In genomic region chr19:33208371-33208770, GRCh38 we compare ENCODE assay signal across 26 cellular contexts. TPM values are rescaled to one million over a fixed set of nuclear protein-coding genes. Genes with fewer than 3 reads are reported as not detected.
"Had no signal": no experiment of that assay in that cellular context is flagged by ENCODE, and none has a peak within 500 bp of the region (broad histone marks: within the 10 kb centered on the region; RNA-seq: fewer than 3 reads in every experiment).

No MANE protein-coding gene starts in this region.

- H3K9me3 ChIP-seq: adrenal gland, lower lobe of right lung had no signal

- H3K4me1 ChIP-seq: adrenal gland, lower lobe of right lung had no signal

- DNase-seq: activated CD4-positive, alpha-beta T cell treated with anti-CD3 and anti-CD28 coated beads, Interleukin-2, amount 50 U/mL, for 4 hours; activated CD8-positive, alpha-beta memory T cell treated with anti-CD3 and anti-CD28 coated beads for 24 hours; activated CD8-positive, alpha-beta memory T cell treated with anti-CD3 and anti-CD28 coated beads, Interleukin-2, amount 50 U/mL, for 4 hours; activated naive CD4-positive, alpha-beta T cell; activated T-cell treated with anti-CD3 and anti-CD28 coated beads, Interleukin-2, amount 50 U/mL, for 24 hours; adrenal gland; central memory CD4-positive, alpha-beta T cell; dermis blood vessel endothelial cell; effector CD8-positive, alpha-beta T cell; erythroblast; lower lobe of right lung; naive B cell; nucleus accumbens; stimulated activated CD4-positive, alpha-beta T cell treated with anti-CD3 and anti-CD28 coated beads, Interleukin-4, amount 100 ng/mL, for 1 hour; stimulated activated naive CD4-positive, alpha-beta T cell had no signal

- H3K27ac ChIP-seq: adrenal gland, lower lobe of right lung had no signal

- H3K27me3 ChIP-seq: adrenal gland had no signal

- H3K27me3 Mint-ChIP-seq: activated naive CD8-positive, alpha-beta T cell; activated T-cell treated with anti-CD3 and anti-CD28 coated beads, Interleukin-2, amount 50 U/mL, for 24 hours; naive B cell had no signal

- H3K9me3 Mint-ChIP-seq: activated T-cell treated with anti-CD3 and anti-CD28 coated beads, Interleukin-2, amount 50 U/mL, for 24 hours; activated T-helper 2 cell treated with anti-CD3 and anti-CD28 coated beads, Interferon-gamma antibody, Interleukin-2, Interleukin-4, amounts not matched to agents 10 μg/mL and 5 μg/mL and 100 μg/mL, durations not matched to agents 14 hours and 24 hours and 36 hours; naive B cell; T-helper 2 cell treated with Interferon-gamma antibody and Interleukin-4, amounts not matched to agents 5 μg/mL and 100 μg/mL, for 36 hours; WTC11 had no signal

- H3K27ac Mint-ChIP-seq: activated naive CD8-positive, alpha-beta T cell; activated T-cell treated with anti-CD3 and anti-CD28 coated beads, Interleukin-2, amount 50 U/mL, for 24 hours; activated T-helper 2 cell treated with anti-CD3 and anti-CD28 coated beads, Interferon-gamma antibody, Interleukin-2, Interleukin-4, amounts not matched to agents 10 μg/mL and 5 μg/mL and 100 μg/mL, durations not matched to agents 14 hours and 24 hours and 36 hours; naive B cell; T-helper 2 cell treated with Interferon-gamma antibody and Interleukin-4, amounts not matched to agents 5 μg/mL and 100 μg/mL, for 36 hours; WTC11 had no signal

- ATAC-seq: lower lobe of right lung, WTC11 had no signal

- FAIRE-seq: astrocyte, keratinocyte had no signal

- H3K4me1 Mint-ChIP-seq: naive B cell, WTC11 had no signal

- H3K36me3 Mint-ChIP-seq: activated naive CD8-positive, alpha-beta T cell; naive B cell had no signal

- H3K4me3 ChIP-seq: adrenal gland, lower lobe of right lung had no signal

- H3K4me3 Mint-ChIP-seq: activated naive CD8-positive, alpha-beta T cell; activated T-cell treated with anti-CD3 and anti-CD28 coated beads, Interleukin-2, amount 50 U/mL, for 24 hours; naive B cell; T-helper 2 cell treated with Interferon-gamma antibody and Interleukin-4, amounts not matched to agents 5 μg/mL and 100 μg/mL, for 36 hours; WTC11 had no signal

RNA-seq across cellular contexts. Expression of gene SLC7A10, which starts 17.3 kb away (rescaled TPM):
- total RNA-seq: activated T-helper 2 cell treated with anti-CD3 and anti-CD28 coated beads, Interferon-gamma antibody, Interleukin-2, Interleukin-4, amounts not matched to agents 10 μg/mL and 5 μg/mL and 100 μg/mL, durations not matched to agents 14 hours and 24 hours and 36 hours; fibroblast of lung; mucosa of gallbladder; posterior vena cava; renal cortical epithelial cell had no signal
- polyA plus RNA-seq: fibroblast of lung, keratinocyte, neural cell had no signal
